ENCODE assay signal across 18 cellular contexts in the genomic region with DNA sequence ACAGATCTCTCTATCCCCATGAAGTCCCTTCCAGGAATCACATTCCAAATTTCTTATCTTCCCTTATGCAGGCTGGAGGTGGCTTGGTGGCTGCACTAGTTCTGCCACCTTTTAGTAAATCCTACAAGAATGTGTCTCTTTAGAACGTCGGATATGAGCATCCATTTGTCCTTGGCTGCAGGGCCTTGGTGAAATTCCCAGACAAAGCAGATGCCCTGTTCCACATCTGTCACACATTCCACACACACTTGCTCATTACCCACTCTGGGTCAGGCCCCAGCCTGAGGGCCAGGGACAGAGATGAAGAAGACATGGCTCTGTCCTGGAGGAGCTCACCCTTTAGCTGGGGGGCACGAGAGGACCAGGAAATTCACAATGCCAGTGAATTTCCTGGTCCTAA. TPM values are rescaled to one million over a fixed set of nuclear protein-coding genes. Genes with fewer than 3 reads are reported as not detected.
DNase-seq lines count a peak whose midpoint lies in the region; ATAC-seq and TF ChIP-seq lines count a peak whose summit lies in the region.
"Had no signal": no experiment of that assay in that cellular context is flagged by ENCODE, and none has a peak within 500 bp of the region (broad histone marks: within the 10 kb centered on the region; RNA-seq: fewer than 3 reads in every experiment).

No MANE protein-coding gene starts in this region.

- no peak overlapping the region for H3K27ac ChIP-seq in psoas muscle
- H3K27ac ChIP-seq: body of pancreas, dorsolateral prefrontal cortex had no signal

- intact Hi-C loops in psoas muscle (cut with DNase I), result no loop called here

- TF ChIP-seq CTCF in psoas muscle (IDR thresholded peaks at IDR 0.05), result no peak

- peaks cover 0 to 3% (median 0%) of the 10 kb centered on the region in 3 donors for H3K27me3 ChIP-seq in psoas muscle (ENCODE audit: insufficient read depth in 3 of 3, low read length in 2 of 3)
- H3K27me3 ChIP-seq: body of pancreas, dorsolateral prefrontal cortex had no signal

- no peak for ATAC-seq in HG02840 (IDR thresholded peaks at IDR 0.05; ENCODE audit: low FRiP score, unreplicated experiment)
- no peak for ATAC-seq in psoas muscle
- ATAC-seq: body of pancreas; left ventricle myocardium superior; stimulated activated naive CD8-positive, alpha-beta T cell treated with anti-CD3 and anti-CD28 coated beads, Interleukin-15, amount 100 ng/mL, for 72 hours had no signal

- no peaks in the 10 kb centered on the region for H3K9me3 ChIP-seq in psoas muscle

- 32 to 52% (median 43%) methylated on average over 3 of the region's 3 CpGs for WGBS in psoas muscle, 3 donors

- H3K4me1 ChIP-seq in psoas muscle, result no peaks in the 10 kb centered on the region
- H3K4me1 ChIP-seq: body of pancreas had no signal

- DNase-seq in 8988T (peak; percentile 8), ELR (ENCODE audit: low read depth) (peak; percentile 91), T1000 (lab: John Stamatoyannopoulos, UW) (peak; percentile 24), islet precursor cell (peak; percentile 91), COR-L47 (lab: John Stamatoyannopoulos, UW) (no peak), psoas muscle (no peak), NCI-H1417 (lab: John Stamatoyannopoulos, UW) (no peak)
- DNase-seq: activated CD4-positive, CD25-positive, alpha-beta regulatory T cell; body of pancreas; DMS53; NCI-H2029 treated with DMSO at 0.1 percent for 48 hours; NCI-H774; T-helper 1 cell had no signal

- H3K4me3 ChIP-seq in psoas muscle, result no peak overlapping the region
- H3K4me3 ChIP-seq: body of pancreas, dorsolateral prefrontal cortex had no signal

- no peaks in the 10 kb centered on the region for H3K36me3 ChIP-seq in psoas muscle (ENCODE audit: insufficient read depth in 1 of 2, low read depth in 1 of 2)

RNA-seq across cellular contexts. Expression of a gene that starts 31.2 kb away (rescaled TPM):
- under 1 TPM in 1 of 4 donors, not detected in 3; 0.17 TPM for total RNA-seq in psoas muscle
- under 1 TPM; 0.14 to 0.35 (median 0.21) TPM for polyA plus RNA-seq in psoas muscle
- polyA plus RNA-seq: AG04450 had no signal

Comparison
In these comparisons a context has a peak if more than half of its experiments do, and no peak if none do; other contexts are left out.
1. DNase-seq: peak in 8988T (single experiment), ELR (single experiment), T1000 (single experiment) and islet precursor cell (single experiment); none in COR-L47 (single experiment), psoas muscle (0 of 2) and NCI-H1417 (0 of 3).